In genomic region chr16:89575247-89576172, GRCh38 we compare ENCODE assay signal across 8 cellular contexts. TPM values are rescaled to one million over a fixed set of nuclear protein-coding genes. Genes with fewer than 3 reads are reported as not detected.
A peak's percentile ranks its signal among the peaks of the same experiment; 100 is the strongest.
DNase-seq lines count a peak whose midpoint lies in the region; ATAC-seq and TF ChIP-seq lines count a peak whose summit lies in the region.

Gene CPNE7 (plus strand): TSS chr16:89575758. CDS start chr16:89575898, 140 bp downstream.

- H3K4me1 Mint-ChIP-seq in natural killer cell = peaks cover 0 to 11% of the 10 kb centered on the region in 2 donors

- no peak within 1 kb of the TSS for H3K27ac Mint-ChIP-seq in natural killer cell

- H3K79me2 ChIP-seq in mammary epithelial cell (ENCODE audit: insufficient read depth, low read length) = no peaks in the 10 kb centered on the region

- H3K36me3 Mint-ChIP-seq in natural killer cell = no peaks in the 10 kb centered on the region

- H2AFZ ChIP-seq in mammary epithelial cell (ENCODE audit: low read depth, low read length) = peak within 1 kb of the TSS; percentile 75

- H3K9ac ChIP-seq in mammary epithelial cell (ENCODE audit: insufficient read depth, low read length) = no peak within 1 kb of the TSS

- H3K36me3 ChIP-seq in mammary epithelial cell (ENCODE audit: insufficient read depth, low read length) = no peaks in the 10 kb centered on the region

- dilution Hi-C loops in mammary epithelial cell (cut with HindIII; ENCODE audit: low sequenced_read_pairs) = no loop called here

- intact Hi-C loops in mammary epithelial cell (cut with micrococcal nuclease) = no loop called here
- intact Hi-C loops in natural killer cell (cut with micrococcal nuclease) = no loop called here

- 16% methylated on average over 7 of the region's 105 CpGs for WGBS in mammary epithelial cell (ENCODE audit: low coverage, missing lambda C conversion rate)

- peak within 1 kb of the TSS; percentile 47 for H3K4me3 ChIP-seq in Jurkat, Clone E6-1 (ENCODE audit: low read length)
- peak within 1 kb of the TSS in 2 of 3 experiments; percentile 29 to 36 for H3K4me3 ChIP-seq in mammary epithelial cell (replicated peaks in 1 of 3; ENCODE audit: insufficient read depth in 1 of 3, low read depth in 2 of 3, low read length in 3 of 3)

- peak within 1 kb of the TSS; percentile 82 for H3K4me2 ChIP-seq in mammary epithelial cell (ENCODE audit: insufficient read depth, low read depth, low read length)

- no peak within 1 kb of the TSS for H3K27ac ChIP-seq in mammary epithelial cell (ENCODE audit: insufficient read depth, low read depth, low read length)

- peaks cover 15% of the 10 kb centered on the region for H3K4me1 ChIP-seq in mammary epithelial cell (ENCODE audit: insufficient read depth, low read length)

- H3K4me3 Mint-ChIP-seq in natural killer cell = peak within 1 kb of the TSS; percentile 45

- DNase-seq in GM10266 (ENCODE audit: extremely low spot score) (peak; percentile 87), mammary epithelial cell (no peak), natural killer cell (no peak), NCI-H1930 (lab: John Stamatoyannopoulos, UW) (no peak)
- no peak for DNase-seq in Jurkat, Clone E6-1 (ENCODE audit: low read depth, low spot score)
- no peak for DNase-seq in central memory CD4-positive, alpha-beta T cell
- DNase-seq in stimulated activated CD8-positive, alpha-beta memory T cell treated with anti-CD3 and anti-CD28 coated beads, Interleukin-4, amount 100 ng/mL, for 48 hours = no peak

- ATAC-seq in natural killer cell (peak in 2 of 3 donors; percentile 48 to 53), HG02970 (IDR thresholded peaks at IDR 0.05; ENCODE audit: low FRiP score, unreplicated experiment) (no peak)

- H3K27me3 Mint-ChIP-seq in natural killer cell (ENCODE audit: low read depth in 2 of 2) = peaks cover 22 to 26% of the 10 kb centered on the region in 2 donors

- no TSS peak for BruUV-seq in mammary epithelial cell (replicated peaks; lab: Mats Ljungman, UMichigan)

- no peaks in the 10 kb centered on the region for H3K9me3 ChIP-seq in mammary epithelial cell (replicated peaks; ENCODE audit: insufficient read depth, low read length)

- no peaks in the 10 kb centered on the region for H3K9me3 Mint-ChIP-seq in natural killer cell

- peaks cover 7% of the 10 kb centered on the region for H3K27me3 ChIP-seq in mammary epithelial cell (ENCODE audit: insufficient read depth, low read length)

- TF ChIP-seq CTCF in GM10266 (IDR thresholded peaks at IDR 0.05; ENCODE audit: control insufficient read depth, insufficient read depth, low read depth, missing control alignments) (no peak), mammary epithelial cell (conservative IDR thresholded peaks at IDR 0.05 in 1 of 2, IDR thresholded peaks at IDR 0.05 in 1 of 2; ENCODE audit: extremely low read depth in 1 of 2, insufficient read depth in 1 of 2, low read depth in 1 of 2, low read length in 2 of 2) (no peak), natural killer cell (IDR thresholded peaks at IDR 0.05) (no peak)

- H4K20me1 ChIP-seq in mammary epithelial cell (ENCODE audit: insufficient read depth, low read length) = no peaks in the 10 kb centered on the region

- in situ Hi-C loops in mammary epithelial cell (cut with MboI; ENCODE audit: low sequenced_read_pairs in 2 of 2) = loop anchor here in 1 of 2 donors (10.0 kb wide), 1 partner anchor 69 kb away; no protein-coding TSS in a partner anchor

- CTCF ChIA-PET in mammary epithelial cell (lab: Charles Lee; ENCODE audit: low non-redundant PET) = no interaction called here

RNA-seq across cellular contexts. Expression of gene CPNE7, which starts in this region (rescaled TPM):
- polyA plus RNA-seq in Jurkat, Clone E6-1 (2012; ENCODE audit: insufficient read depth, insufficient read length) = 48.1 TPM
- total RNA-seq in mammary epithelial cell = 1 to 10 TPM in 1 of 2 donors, not detected in 1; 2.1 TPM
- 1.2 TPM for polyA plus RNA-seq in mammary epithelial cell
- polyA minus RNA-seq in mammary epithelial cell = 18.1 TPM
- total RNA-seq in natural killer cell = 1 to 10 TPM; 1.1 to 1.8 (median 1.2) TPM
